ENCODE assay signal across 11 cellular contexts in genomic region chr5:65066385-65066784, GRCh38.
DNase-seq lines count a peak whose midpoint lies in the region; ATAC-seq and TF ChIP-seq lines count a peak whose summit lies in the region.
"Had no signal": no experiment of that assay in that cellular context is flagged by ENCODE, and none has a peak within 500 bp of the region (broad histone marks: within the 10 kb centered on the region; RNA-seq: fewer than 3 reads in every experiment).

No MANE protein-coding gene starts in this region.

- H3K27me3 ChIP-seq in foreskin keratinocyte, result no peaks in the 10 kb centered on the region
- H3K27me3 ChIP-seq in sigmoid colon, result no peaks in the 10 kb centered on the region

- no peak overlapping the region for H3K27ac Mint-ChIP-seq in T-cell

- no peaks in the 10 kb centered on the region for H3K9me3 Mint-ChIP-seq in T-cell

- no peak for TF ChIP-seq EP300 in sigmoid colon (IDR thresholded peaks at IDR 0.05)

- intact Hi-C loops in sigmoid colon (cut with DNase I), result no loop called here

- ATAC-seq in GM19023 (IDR thresholded peaks at IDR 0.05; ENCODE audit: unreplicated experiment) (peak; percentile 47), HG02763 (IDR thresholded peaks at IDR 0.05; ENCODE audit: unreplicated experiment) (peak; percentile 71), foreskin keratinocyte (no peak), T-cell (replicated peaks in 1 of 4) (no peak)

- no peak for TF ChIP-seq POLR2A in NB4 (IDR thresholded peaks at IDR 0.05; ENCODE audit: extremely low read depth, insufficient read length)
- TF ChIP-seq POLR2A in sigmoid colon (IDR thresholded peaks at IDR 0.05), result no peak

- H3K4me1 Mint-ChIP-seq in T-cell, result no peaks in the 10 kb centered on the region

- H3K4me3 ChIP-seq in NB4 (ENCODE audit: low read depth, low read length) (no peak overlapping the region), sigmoid colon (no peak overlapping the region)

- H3K9me3 ChIP-seq in sigmoid colon, result no peaks in the 10 kb centered on the region

- CTCF ChIA-PET in T-cell (lab: Charles Lee), result no interaction called here

- peaks cover 17% of the 10 kb centered on the region for H3K4me1 ChIP-seq in foreskin keratinocyte
- H3K4me1 ChIP-seq in sigmoid colon, result peaks cover 0 to 27% (median 26%) of the 10 kb centered on the region in 4 donors

- H3K36me3 ChIP-seq in sigmoid colon, result no peaks in the 10 kb centered on the region

- 48 to 50% methylated on average over 3 of the region's 3 CpGs for WGBS in sigmoid colon, 2 donors

- peaks cover 8 to 12% of the 10 kb centered on the region in 2 donors for H3K27me3 Mint-ChIP-seq in T-cell

- DNase-seq in NB4 (ENCODE audit: low read depth), result peak; percentile 6
- peak; percentile 60 for DNase-seq in pons (ENCODE audit: low spot score)
- no peak for DNase-seq in foreskin keratinocyte
- DNase-seq in sigmoid colon, result no peak
- DNase-seq in T-cell, result no peak
- no peak for DNase-seq in DMS 273 treated with DMSO at 0.1 percent for 48 hours (lab: John Stamatoyannopoulos, UW)
- DNase-seq: activated naive CD4-positive, alpha-beta T cell treated with Interleukin-2 at 50 U/mL for 16 hours; NCI-H82; stimulated activated CD4-positive, alpha-beta T cell treated with anti-CD3 and anti-CD28 coated beads, Interleukin-1b, Interleukin-23, amount 100 ng/mL, for 48 hours had no signal

- H3K27ac ChIP-seq in foreskin keratinocyte (no peak overlapping the region), sigmoid colon (peak overlapping the region in 1 of 4 donors; percentile 3)

- TF ChIP-seq CTCF in NB4 (IDR thresholded peaks at IDR 0.05; ENCODE audit: low read depth, low read length) (no peak), foreskin keratinocyte (conservative IDR thresholded peaks at IDR 0.05) (no peak), sigmoid colon (IDR thresholded peaks at IDR 0.05) (no peak)

- POLR2A ChIA-PET in T-cell (lab: Charles Lee), result no interaction called here

- no peaks in the 10 kb centered on the region for H3K36me3 Mint-ChIP-seq in T-cell

- no peak overlapping the region for H3K4me3 Mint-ChIP-seq in T-cell

Comparison
In these comparisons a context has a peak if more than half of its experiments do, and no peak if none do; other contexts are left out.
1. ATAC-seq: peak in GM19023 (single experiment) and HG02763 (single experiment); none in foreskin keratinocyte (single experiment) and T-cell (0 of 4).
2. DNase-seq: peak in NB4 (single experiment) and pons (single experiment); none in foreskin keratinocyte (0 of 2), sigmoid colon (single experiment), T-cell (0 of 34) and DMS 273 treated with DMSO at 0.1 percent for 48 hours (single experiment).